Comparison of ENCODE assay signal across 7 cellular contexts in genomic region chr22:42997577-42997976, GRCh38. TPM values are rescaled to one million over a fixed set of nuclear protein-coding genes. Genes with fewer than 3 reads are reported as not detected.
DNase-seq lines count a peak whose midpoint lies in the region; FAIRE-seq and TF ChIP-seq lines count a peak whose summit lies in the region.

No MANE protein-coding gene starts in this region.

- H3K9me3 ChIP-seq in endothelial cell of umbilical vein (replicated peaks; ENCODE audit: control insufficient read depth, insufficient read depth, low read length) (no peaks in the 10 kb centered on the region), prostate gland (no peaks in the 10 kb centered on the region)

- no peak overlapping the region for H2AFZ ChIP-seq in endothelial cell of umbilical vein (ENCODE audit: low read depth, low read length)

- no TSS peak for BruUV-seq in endothelial cell of umbilical vein (replicated peaks; lab: Mats Ljungman, UMichigan)

- WGBS in prostate gland: 62% methylated on average over 6 of the region's 6 CpGs

- DNase-seq in ELR (ENCODE audit: low read depth) (peak; percentile 31), NCI-H526 treated with DMSO at 0.1 percent for 48 hours (lab: John Stamatoyannopoulos, UW) (peak; percentile 39), endothelial cell of umbilical vein (ENCODE audit: low read depth, low spot score) (no peak), prostate gland (ENCODE audit: low spot score) (no peak), NCI-H774 (lab: John Stamatoyannopoulos, UW) (no peak), Kasumi-1 (lab: John Stamatoyannopoulos, UW) (no peak)
- DNase-seq in activated effector memory CD4-positive, alpha-beta T cell treated with anti-CD3 and anti-CD28 coated beads, Interleukin-2, amount 50 U/mL, for 16 hours: no peak

- no peaks in the 10 kb centered on the region for H3K9me1 ChIP-seq in endothelial cell of umbilical vein (replicated peaks; ENCODE audit: control insufficient read depth, extremely low read depth, insufficient read depth, low read length)

- FAIRE-seq in endothelial cell of umbilical vein (lab: Jason Lieb, UNC): peak; percentile 35

- H3K4me2 ChIP-seq in endothelial cell of umbilical vein (ENCODE audit: insufficient read depth, low read length): no peak overlapping the region

- no peaks in the 10 kb centered on the region for H3K27me3 ChIP-seq in endothelial cell of umbilical vein (ENCODE audit: control insufficient read depth in 2 of 2, insufficient read depth in 2 of 2, low read length in 2 of 2)
- no peaks in the 10 kb centered on the region for H3K27me3 ChIP-seq in prostate gland (replicated peaks; ENCODE audit: insufficient read depth)

- dilution Hi-C loops in endothelial cell of umbilical vein (cut with MboI; ENCODE audit: extremely low pct_ligation_motif_present, low sequenced_read_pairs): no loop called here

- TF ChIP-seq POLR2A in endothelial cell of umbilical vein (IDR thresholded peaks at IDR 0.05; ENCODE audit: low read depth, low read length) (no peak), prostate gland (IDR thresholded peaks at IDR 0.05) (no peak)

- H3K79me2 ChIP-seq in endothelial cell of umbilical vein (ENCODE audit: control insufficient read depth, insufficient read depth, low read length): peaks cover 75% of the 10 kb centered on the region

- H4K20me1 ChIP-seq in endothelial cell of umbilical vein (replicated peaks; ENCODE audit: control insufficient read depth, extremely low read depth, insufficient read depth, low read length): no peaks in the 10 kb centered on the region

- POLR2A ChIA-PET in endothelial cell of umbilical vein (lab: Charles Lee): no interaction called here

- TF ChIP-seq CTCF in endothelial cell of umbilical vein (IDR thresholded peaks at IDR 0.05; ENCODE audit: extremely low read depth in 1 of 2, insufficient read depth in 1 of 2, low read depth in 1 of 2, low read length in 2 of 2) (no peak), prostate gland (IDR thresholded peaks at IDR 0.05) (no peak)

- H3K36me3 ChIP-seq in endothelial cell of umbilical vein (ENCODE audit: control insufficient read depth in 2 of 2, extremely low read depth in 1 of 2, insufficient read depth in 2 of 2, low read length in 2 of 2) (no peaks in the 10 kb centered on the region), prostate gland (no peaks in the 10 kb centered on the region)

- no peak overlapping the region for H3K4me3 ChIP-seq in endothelial cell of umbilical vein (replicated peaks in 1 of 3; ENCODE audit: insufficient read depth in 1 of 3, low read depth in 1 of 3, low read length in 3 of 3)
- H3K4me3 ChIP-seq in prostate gland: no peak overlapping the region

- peaks cover 48% of the 10 kb centered on the region for H3K4me1 ChIP-seq in endothelial cell of umbilical vein (ENCODE audit: control insufficient read depth, extremely low read depth, insufficient read depth, low read length)
- peaks cover 39% of the 10 kb centered on the region for H3K4me1 ChIP-seq in prostate gland (replicated peaks)

- H3K27ac ChIP-seq in endothelial cell of umbilical vein (ENCODE audit: insufficient read depth, low read depth, low read length) (peak overlapping the region; percentile 4), prostate gland (peak overlapping the region; percentile 96 to 97)

- intact Hi-C loops in endothelial cell of umbilical vein (cut with micrococcal nuclease): no loop called here
- intact Hi-C loops in prostate gland (cut with DNase I): no loop called here

- CTCF ChIA-PET in endothelial cell of umbilical vein (lab: Charles Lee): no interaction called here

- H3K9ac ChIP-seq in endothelial cell of umbilical vein (replicated peaks; ENCODE audit: extremely low read depth, insufficient read depth, low read length): no peak overlapping the region

TF ChIP-seq in endothelial cell of umbilical vein, 7 proteins besides CTCF, POLR2A, EP300 and RAD21:
- TF ChIP-seq GATA2 (IDR thresholded peaks at IDR 0.05; ENCODE audit: insufficient read depth, insufficient read length, low read depth, low read length) (no peak), JUN (IDR thresholded peaks at IDR 0.05; ENCODE audit: borderline replicate concordance, insufficient read depth, insufficient read length, low read depth) (no peak), POLR2AphosphoS5 (IDR thresholded peaks at IDR 0.05; ENCODE audit: insufficient read depth, low read depth, low read length) (no peak), MAX (IDR thresholded peaks at IDR 0.05; ENCODE audit: insufficient read depth, insufficient read length) (no peak), FOS (IDR thresholded peaks at IDR 0.05; ENCODE audit: borderline replicate concordance, insufficient read depth, low read length) (no peak), EZH2 (IDR thresholded peaks at IDR 0.05; ENCODE audit: borderline replicate concordance, low read depth, low read length, severe bottlenecking) (no peak), MYC (IDR thresholded peaks at IDR 0.05; ENCODE audit: low read depth, low read length) (no peak)

RNA-seq across cellular contexts. Expression of gene PACSIN2, which starts 17.4 kb away (rescaled TPM):
- total RNA-seq in endothelial cell of umbilical vein (63.9 and 64.5 TPM in 2 replicates), prostate gland (10 to 100 TPM; 78.0 to 87.1 TPM)
- 37.7 and 46.2 TPM in 2 replicates for polyA plus RNA-seq in endothelial cell of umbilical vein
- polyA plus RNA-seq in endothelial cell of umbilical vein (2011; cell fraction: cytosol; rRNA removed): 51.2 and 52.3 TPM in 2 replicates
- 43.0 and 55.9 TPM in 2 replicates for polyA plus RNA-seq in endothelial cell of umbilical vein (2011; cell fraction: nucleus; rRNA removed)
- polyA plus RNA-seq in endothelial cell of umbilical vein (2012): 35.2 and 38.2 TPM in 2 replicates
- 32.5 and 34.4 TPM in 2 replicates for polyA minus RNA-seq in endothelial cell of umbilical vein
- polyA minus RNA-seq in endothelial cell of umbilical vein (2011; cell fraction: cytosol; rRNA and poly(A)+ RNA removed): 12.3 TPM
- polyA minus RNA-seq in endothelial cell of umbilical vein (2011; cell fraction: nucleus; rRNA and poly(A)+ RNA removed): 20.3 and 24.5 TPM in 2 replicates

Comparison
In these comparisons a context has a peak if more than half of its experiments do, and no peak if none do; other contexts are left out.
1. DNase-seq: peak in ELR (single experiment) and NCI-H526 treated with DMSO at 0.1 percent for 48 hours (single experiment); none in endothelial cell of umbilical vein (single experiment), prostate gland (single experiment), NCI-H774 (single experiment), Kasumi-1 (0 of 2) and activated effector memory CD4-positive, alpha-beta T cell treated with anti-CD3 and anti-CD28 coated beads, Interleukin-2, amount 50 U/mL, for 16 hours (single experiment).